ENCODE assay signal across 18 cellular contexts in the genomic region with DNA sequence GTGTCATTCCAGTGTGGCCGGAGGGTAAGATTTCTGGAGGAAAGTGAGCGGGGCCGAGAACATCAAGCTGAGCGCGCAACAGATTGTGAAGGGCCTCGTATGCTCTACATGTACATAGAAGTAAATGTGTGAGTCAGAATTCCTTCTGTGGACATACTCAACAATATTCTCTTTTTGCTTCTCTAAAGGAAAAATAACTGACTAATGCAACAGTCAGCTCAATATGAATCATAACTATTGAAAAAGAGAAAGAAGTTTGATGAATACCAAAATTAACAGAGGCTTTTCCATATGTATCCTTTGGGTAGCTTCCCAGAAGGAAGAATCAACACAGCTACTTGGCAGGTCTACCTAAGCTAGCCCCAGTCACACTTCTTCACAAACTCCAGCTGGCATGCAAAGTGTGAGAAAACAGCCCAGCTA.
DNase-seq lines count a peak whose midpoint lies in the region; FAIRE-seq and TF ChIP-seq lines count a peak whose summit lies in the region.
"Had no signal": no experiment of that assay in that cellular context is flagged by ENCODE, and none has a peak within 500 bp of the region (broad histone marks: within the 10 kb centered on the region; RNA-seq: fewer than 3 reads in every experiment).

No MANE protein-coding gene starts in this region.

- TF ChIP-seq CTCF in astrocyte (IDR thresholded peaks at IDR 0.05; ENCODE audit: insufficient read depth, low read depth, low read length) = no peak
- TF ChIP-seq CTCF in fibroblast of villous mesenchyme (IDR thresholded peaks at IDR 0.05; ENCODE audit: insufficient read depth, low read depth, low read length) = no peak
- no peak for TF ChIP-seq CTCF in Peyer's patch (IDR thresholded peaks at IDR 0.05)

- no peak overlapping the region for H3K27ac ChIP-seq in GM23248
- H3K27ac ChIP-seq in astrocyte (ENCODE audit: low read depth, low read length) = peak overlapping the region; percentile 77
- H3K27ac ChIP-seq in Peyer's patch = no peak overlapping the region
- H3K27ac ChIP-seq: left ventricle myocardium inferior, uterus had no signal

- H3K27me3 ChIP-seq in GM23248 (replicated peaks; ENCODE audit: insufficient read depth) (no peaks in the 10 kb centered on the region), astrocyte (ENCODE audit: insufficient read depth, low read length) (no peaks in the 10 kb centered on the region), Peyer's patch (no peaks in the 10 kb centered on the region)
- H3K27me3 ChIP-seq: uterus had no signal

- 11 to 13% methylated on average over 6 of the region's 6 CpGs for WGBS in GM23248 (ENCODE audit: low coverage in 1 of 2, low lambda C conversion rate in 2 of 2, missing lambda C conversion rate in 2 of 2), 2 experiments

- no peak overlapping the region for H3K4me3 ChIP-seq in GM23248
- H3K4me3 ChIP-seq in astrocyte (ENCODE audit: insufficient read depth, low read depth, low read length) = no peak overlapping the region
- no peak overlapping the region for H3K4me3 ChIP-seq in fibroblast of villous mesenchyme (ENCODE audit: low read depth, low read length)
- H3K4me3 ChIP-seq in Peyer's patch = no peak overlapping the region
- H3K4me3 ChIP-seq: left ventricle myocardium inferior, uterus had no signal

- H3K4me1 Mint-ChIP-seq in astrocyte (ENCODE audit: low read depth, unreplicated experiment) = peaks cover 14% of the 10 kb centered on the region
- no peaks in the 10 kb centered on the region for H3K4me1 Mint-ChIP-seq in immature natural killer cell
- H3K4me1 Mint-ChIP-seq: naive thymus-derived CD4-positive, alpha-beta T cell had no signal

- H3K4me1 ChIP-seq in GM23248 (ENCODE audit: insufficient read depth) (no peaks in the 10 kb centered on the region), astrocyte (ENCODE audit: insufficient read depth, low read length) (no peaks in the 10 kb centered on the region), Peyer's patch (no peaks in the 10 kb centered on the region)
- H3K4me1 ChIP-seq: left ventricle myocardium inferior, uterus had no signal

- peak; percentile 20 for DNase-seq in GM23248
- DNase-seq in astrocyte (ENCODE audit: low read depth) = peak; percentile 83
- peak; percentile 2 for DNase-seq in fibroblast of villous mesenchyme (ENCODE audit: low read depth)
- no peak for DNase-seq in Peyer's patch
- no peak for DNase-seq in immature natural killer cell
- no peak for DNase-seq in putamen (ENCODE audit: low spot score)
- DNase-seq in NCI-H2107 (lab: John Stamatoyannopoulos, UW) = no peak
- DNase-seq: activated CD8-positive, alpha-beta memory T cell treated with anti-CD3 and anti-CD28 coated beads for 24 hours; activated gamma-delta T cell treated with Interleukin-2 at 50 U/mL for 16 hours; Calu3; caudate nucleus; left ventricle myocardium inferior; naive thymus-derived CD4-positive, alpha-beta T cell; NCI-H2171 treated with DMSO at 0.1 percent for 48 hours; right cardiac atrium; stimulated activated CD4-positive, alpha-beta T cell treated with anti-CD3 and anti-CD28 coated beads, Interleukin-4, amount 100 ng/mL, for 1 hour; uterus had no signal

- H3K4me3 Mint-ChIP-seq in astrocyte (ENCODE audit: unreplicated experiment) (no peak overlapping the region), immature natural killer cell (no peak overlapping the region)
- H3K4me3 Mint-ChIP-seq: naive thymus-derived CD4-positive, alpha-beta T cell had no signal

- no peaks in the 10 kb centered on the region for H3F3A ChIP-seq in GM23248 (ENCODE audit: insufficient read depth)

- H3K27me3 Mint-ChIP-seq in astrocyte (ENCODE audit: low read depth, unreplicated experiment) (no peaks in the 10 kb centered on the region), immature natural killer cell (ENCODE audit: low read depth in 3 of 3) (no peaks in the 10 kb centered on the region)
- H3K27me3 Mint-ChIP-seq: naive thymus-derived CD4-positive, alpha-beta T cell had no signal

- H3K79me2 ChIP-seq in GM23248 (ENCODE audit: insufficient read depth) (no peaks in the 10 kb centered on the region), astrocyte (ENCODE audit: insufficient read depth, low read length) (no peaks in the 10 kb centered on the region)

- H3K36me3 Mint-ChIP-seq in astrocyte (ENCODE audit: low read depth, unreplicated experiment) = no peaks in the 10 kb centered on the region
- no peaks in the 10 kb centered on the region for H3K36me3 Mint-ChIP-seq in immature natural killer cell
- H3K36me3 Mint-ChIP-seq: naive thymus-derived CD4-positive, alpha-beta T cell had no signal

- H3K9me3 Mint-ChIP-seq in astrocyte (ENCODE audit: unreplicated experiment) (no peaks in the 10 kb centered on the region), immature natural killer cell (peaks cover 12 to 40% (median 18%) of the 10 kb centered on the region in 6 donors)

- no peaks in the 10 kb centered on the region for H3K9me3 ChIP-seq in GM23248 (ENCODE audit: low read depth)
- no peaks in the 10 kb centered on the region for H3K9me3 ChIP-seq in astrocyte (ENCODE audit: insufficient read depth, low read depth, low read length)
- no peaks in the 10 kb centered on the region for H3K9me3 ChIP-seq in Peyer's patch
- H3K9me3 ChIP-seq: left ventricle myocardium inferior, uterus had no signal

- H3K36me3 ChIP-seq in GM23248 (ENCODE audit: low read depth) (no peaks in the 10 kb centered on the region), astrocyte (ENCODE audit: insufficient read depth, low read length) (no peaks in the 10 kb centered on the region), Peyer's patch (no peaks in the 10 kb centered on the region)
- H3K36me3 ChIP-seq: left ventricle myocardium inferior, uterus had no signal

- no peak overlapping the region for H3K27ac Mint-ChIP-seq in astrocyte (ENCODE audit: unreplicated experiment)
- H3K27ac Mint-ChIP-seq in immature natural killer cell = no peak overlapping the region
- H3K27ac Mint-ChIP-seq: naive thymus-derived CD4-positive, alpha-beta T cell had no signal

- in situ Hi-C loops in GM23248 (cut with MboI) = no loop called here

- no peak for TF ChIP-seq POLR2A in Peyer's patch (IDR thresholded peaks at IDR 0.05)

- no peaks in the 10 kb centered on the region for H3K9me2 ChIP-seq in GM23248 (ENCODE audit: insufficient read depth)

- no peak overlapping the region for H2AFZ ChIP-seq in GM23248
- peak overlapping the region; percentile 25 for H2AFZ ChIP-seq in astrocyte (ENCODE audit: low read depth, low read length)

- FAIRE-seq in astrocyte (lab: Jason Lieb, UNC) = peak; percentile 43
- FAIRE-seq: endometrium had no signal

- H3K9ac ChIP-seq in GM23248 (no peak overlapping the region), astrocyte (ENCODE audit: low read length) (peak overlapping the region; percentile 53)

- H3K4me2 ChIP-seq in GM23248 (ENCODE audit: unreplicated experiment) (no peak overlapping the region), astrocyte (ENCODE audit: low read length) (peak overlapping the region; percentile 54)

- H4K20me1 ChIP-seq in GM23248 (ENCODE audit: insufficient read depth) = no peaks in the 10 kb centered on the region
- no peaks in the 10 kb centered on the region for H4K20me1 ChIP-seq in astrocyte (ENCODE audit: insufficient read depth, low read length)

Comparison
In these comparisons a context has a peak if more than half of its experiments do, and no peak if none do; other contexts are left out.
1. DNase-seq: peak in GM23248 (single experiment), astrocyte (single experiment) and fibroblast of villous mesenchyme (single experiment); none in Peyer's patch (0 of 3), immature natural killer cell (0 of 3), putamen (single experiment) and NCI-H2107 (single experiment).